18 cellular contexts compared by ENCODE assay signal in the genomic region with DNA sequence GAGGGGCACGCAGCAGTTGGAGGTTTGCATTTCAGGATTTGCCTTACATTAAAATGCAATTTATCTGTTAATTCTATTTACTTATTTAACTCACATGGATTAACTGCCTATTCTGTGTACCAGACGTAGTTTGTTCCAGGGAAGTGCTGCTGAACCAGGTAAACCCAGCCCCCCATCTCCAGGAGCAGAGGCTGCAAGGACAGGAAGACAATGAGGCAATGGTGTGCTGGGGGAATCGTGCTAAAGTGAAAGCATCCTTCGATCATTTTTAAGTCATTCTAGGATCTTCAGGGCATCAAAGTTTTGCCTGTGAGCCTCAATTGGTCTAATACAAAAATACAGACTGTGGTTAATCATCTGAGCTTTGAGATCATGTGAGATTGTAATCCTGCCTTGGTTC.
DNase-seq lines count a peak whose midpoint lies in the region; ATAC-seq and TF ChIP-seq lines count a peak whose summit lies in the region.
"Had no signal": no experiment of that assay in that cellular context is flagged by ENCODE, and none has a peak within 500 bp of the region (broad histone marks: within the 10 kb centered on the region; RNA-seq: fewer than 3 reads in every experiment).

No MANE protein-coding gene starts in this region.

- H3K36me3 ChIP-seq in KOPT-K1 (ENCODE audit: insufficient read depth, low read length) = no peaks in the 10 kb centered on the region

- peak overlapping the region; percentile 63 for H3K4me3 Mint-ChIP-seq in activated T-cell treated with anti-CD3 and anti-CD28 coated beads, Interleukin-2, amount 50 U/mL, for 24 hours
- peak overlapping the region; percentile 74 for H3K4me3 Mint-ChIP-seq in activated naive CD8-positive, alpha-beta T cell treated with anti-CD3 and anti-CD28 coated beads, Interleukin-2, amount 50 U/mL, for 24 hours
- H3K4me3 Mint-ChIP-seq in osteocyte (ENCODE audit: unreplicated experiment) = no peak overlapping the region
- H3K4me3 Mint-ChIP-seq in endothelial cell (ENCODE audit: unreplicated experiment) = no peak overlapping the region

- peaks cover 26% of the 10 kb centered on the region for H3K4me1 Mint-ChIP-seq in activated T-cell treated with anti-CD3 and anti-CD28 coated beads, Interleukin-2, amount 50 U/mL, for 24 hours (ENCODE audit: low read depth)
- peaks cover 33% of the 10 kb centered on the region for H3K4me1 Mint-ChIP-seq in activated naive CD8-positive, alpha-beta T cell treated with anti-CD3 and anti-CD28 coated beads, Interleukin-2, amount 50 U/mL, for 24 hours
- no peaks in the 10 kb centered on the region for H3K4me1 Mint-ChIP-seq in osteocyte (ENCODE audit: unreplicated experiment)
- no peaks in the 10 kb centered on the region for H3K4me1 Mint-ChIP-seq in endothelial cell (ENCODE audit: unreplicated experiment)

- H3K9me3 ChIP-seq in KOPT-K1 (ENCODE audit: insufficient read depth, low read length, poor library complexity, severe bottlenecking) = peaks cover 14% of the 10 kb centered on the region

- peaks cover 21% of the 10 kb centered on the region for H3K27me3 Mint-ChIP-seq in activated T-cell treated with anti-CD3 and anti-CD28 coated beads, Interleukin-2, amount 50 U/mL, for 24 hours
- peaks cover 12% of the 10 kb centered on the region for H3K27me3 Mint-ChIP-seq in activated naive CD8-positive, alpha-beta T cell treated with anti-CD3 and anti-CD28 coated beads, Interleukin-2, amount 50 U/mL, for 24 hours
- H3K27me3 Mint-ChIP-seq in osteocyte (ENCODE audit: unreplicated experiment) (peaks cover 3% of the 10 kb centered on the region), endothelial cell (ENCODE audit: unreplicated experiment) (peaks cover 16% of the 10 kb centered on the region)

- no peak for TF ChIP-seq CTCF in osteocyte (IDR thresholded peaks at IDR 0.05)
- TF ChIP-seq CTCF in endothelial cell (IDR thresholded peaks at IDR 0.05; ENCODE audit: unreplicated experiment) = no peak

- no peak for ATAC-seq in activated naive CD8-positive, alpha-beta T cell treated with anti-CD3 and anti-CD28 coated beads, Interleukin-2, amount 50 U/mL, for 24 hours

- no peak for DNase-seq in activated T-cell treated with anti-CD3 and anti-CD28 coated beads, Interleukin-2, amount 50 U/mL, for 24 hours
- DNase-seq in activated T-cell treated with anti-CD3 and anti-CD28 coated beads, Interleukin-2, amount 50 U/mL, for 1 hour = no peak
- DNase-seq in activated naive CD8-positive, alpha-beta T cell treated with anti-CD3 and anti-CD28 coated beads, Interleukin-2, amount 50 U/mL, for 24 hours = no peak
- DNase-seq in osteocyte (ENCODE audit: extremely low spot score, unreplicated experiment) = peak; percentile 15
- no peak for DNase-seq in NCI-H1694 treated with DMSO at 0.1 percent for 48 hours (lab: John Stamatoyannopoulos, UW)
- DNase-seq in endothelial cell (ENCODE audit: low spot score) = no peak
- no peak for DNase-seq in NCI-H748 treated with DMSO at 0.1 percent for 48 hours (lab: John Stamatoyannopoulos, UW)
- DNase-seq: ACHN, amniotic stem cell, DMS153, mammary epithelial cell, NCI-H2029 treated with DMSO at 0.1 percent for 48 hours, NCI-H69, occipital lobe, substantia nigra had no signal

- peaks cover 19% of the 10 kb centered on the region for H3K9me3 Mint-ChIP-seq in activated T-cell treated with anti-CD3 and anti-CD28 coated beads, Interleukin-2, amount 50 U/mL, for 24 hours
- H3K9me3 Mint-ChIP-seq in activated naive CD8-positive, alpha-beta T cell treated with anti-CD3 and anti-CD28 coated beads, Interleukin-2, amount 50 U/mL, for 24 hours = peaks cover 12% of the 10 kb centered on the region
- H3K9me3 Mint-ChIP-seq in osteocyte (ENCODE audit: unreplicated experiment) (peaks cover 11% of the 10 kb centered on the region), endothelial cell (ENCODE audit: unreplicated experiment) (peaks cover 68% of the 10 kb centered on the region)

- H3K36me3 Mint-ChIP-seq in activated T-cell treated with anti-CD3 and anti-CD28 coated beads, Interleukin-2, amount 50 U/mL, for 24 hours (ENCODE audit: low read depth) = no peaks in the 10 kb centered on the region
- H3K36me3 Mint-ChIP-seq in activated naive CD8-positive, alpha-beta T cell treated with anti-CD3 and anti-CD28 coated beads, Interleukin-2, amount 50 U/mL, for 24 hours (ENCODE audit: low read depth) = peaks cover 4% of the 10 kb centered on the region
- no peaks in the 10 kb centered on the region for H3K36me3 Mint-ChIP-seq in osteocyte (ENCODE audit: unreplicated experiment)
- peaks cover 36% of the 10 kb centered on the region for H3K36me3 Mint-ChIP-seq in endothelial cell (ENCODE audit: low read depth, unreplicated experiment)

- peak overlapping the region; percentile 48 for H3K27ac ChIP-seq in KOPT-K1 (ENCODE audit: low read depth, low read length, poor library complexity, severe bottlenecking)
- H3K27ac ChIP-seq: HL-60 had no signal

- H3K27ac Mint-ChIP-seq in activated T-cell treated with anti-CD3 and anti-CD28 coated beads, Interleukin-2, amount 50 U/mL, for 24 hours = peak overlapping the region; percentile 81
- H3K27ac Mint-ChIP-seq in activated naive CD8-positive, alpha-beta T cell treated with anti-CD3 and anti-CD28 coated beads, Interleukin-2, amount 50 U/mL, for 24 hours = peak overlapping the region; percentile 79
- H3K27ac Mint-ChIP-seq in osteocyte (ENCODE audit: unreplicated experiment) = no peak overlapping the region
- H3K27ac Mint-ChIP-seq in endothelial cell (ENCODE audit: unreplicated experiment) = no peak overlapping the region
- H3K27ac Mint-ChIP-seq: dendritic cell treated with granulocyte-macrophage colony-stimulating factor and Interleukin-4, amounts not matched to agents 40 ng/mL and 50 ng/mL, for 4 days had no signal

Comparison
In these comparisons a context has a peak if more than half of its experiments do, and no peak if none do; other contexts are left out.
1. H3K27ac Mint-ChIP-seq: peak in activated T-cell treated with anti-CD3 and anti-CD28 coated beads, Interleukin-2, amount 50 U/mL, for 24 hours (single experiment) and activated naive CD8-positive, alpha-beta T cell treated with anti-CD3 and anti-CD28 coated beads, Interleukin-2, amount 50 U/mL, for 24 hours (single experiment); none in osteocyte (single experiment) and endothelial cell (single experiment).
2. H3K4me3 Mint-ChIP-seq: peak in activated T-cell treated with anti-CD3 and anti-CD28 coated beads, Interleukin-2, amount 50 U/mL, for 24 hours (single experiment) and activated naive CD8-positive, alpha-beta T cell treated with anti-CD3 and anti-CD28 coated beads, Interleukin-2, amount 50 U/mL, for 24 hours (single experiment); none in osteocyte (single experiment) and endothelial cell (single experiment).